21 cellular contexts compared by ENCODE assay signal in genomic region chr10:118658762-118659161, GRCh38.
"Had no signal": no experiment of that assay in that cellular context is flagged by ENCODE, and none has a peak within 500 bp of the region (broad histone marks: within the 10 kb centered on the region; RNA-seq: fewer than 3 reads in every experiment).

No MANE protein-coding gene starts in this region.

- H3K4me3 ChIP-seq: ascending aorta, cardiac muscle cell, gastroesophageal sphincter, hepatocyte, left ventricle myocardium inferior, lung, suprapubic skin, transverse colon had no signal

- H3K4me3 Mint-ChIP-seq: activated CD4-positive, alpha-beta T cell treated with anti-CD3 and anti-CD28 coated beads for 36 hours; brain; nephron had no signal

- H2AFZ ChIP-seq: hepatocyte had no signal

- ATAC-seq: activated CD4-positive, alpha-beta T cell treated with anti-CD3 and anti-CD28 coated beads for 36 hours; gastroesophageal sphincter; right cardiac atrium had no signal

- H3K27me3 ChIP-seq: ascending aorta, cardiac muscle cell, gastroesophageal sphincter, hepatocyte, suprapubic skin, transverse colon had no signal

- H3K9me3 ChIP-seq: suprapubic skin had no signal

- H3K27ac ChIP-seq: ascending aorta, cardiac muscle cell, gastroesophageal sphincter, hepatocyte, left ventricle myocardium inferior, suprapubic skin, transverse colon had no signal

- H3K36me3 Mint-ChIP-seq: brain had no signal

- H3K4me1 ChIP-seq: ascending aorta, gastroesophageal sphincter, left ventricle myocardium inferior, suprapubic skin, transverse colon had no signal

- H3K36me3 ChIP-seq: ascending aorta, cardiac muscle cell, gastroesophageal sphincter, left ventricle myocardium inferior, suprapubic skin, transverse colon had no signal

- H3K4me2 ChIP-seq: hepatocyte had no signal

- H3K79me2 ChIP-seq: hepatocyte had no signal

- H3K27ac Mint-ChIP-seq: activated T-helper 2 cell treated with anti-CD3 and anti-CD28 coated beads, Interferon-gamma antibody, Interleukin-2, Interleukin-4, amounts not matched to agents 10 μg/mL and 5 μg/mL and 100 μg/mL, durations not matched to agents 14 hours and 24 hours and 36 hours; brain; nephron had no signal

- H3K4me1 Mint-ChIP-seq: brain, nephron had no signal

- H3K27me3 Mint-ChIP-seq: activated CD4-positive, alpha-beta T cell treated with anti-CD3 and anti-CD28 coated beads for 36 hours; activated naive CD4-positive, alpha-beta T cell treated with anti-CD3 and anti-CD28 coated beads, Interleukin-2, amount 50 U/mL, for 24 hours had no signal

- DNase-seq: activated CD4-positive, alpha-beta T cell treated with anti-CD3 and anti-CD28 coated beads for 36 hours; activated CD4-positive, CD25-positive, alpha-beta regulatory T cell; activated T-cell treated with anti-CD3 and anti-CD28 coated beads, Interleukin-2, amount 50 U/mL, for 4 hours; cortex of kidney; islet precursor cell; left ventricle myocardium inferior; mesendoderm; right cardiac atrium; stimulated activated CD4-positive, alpha-beta T cell treated with anti-CD3 and anti-CD28 coated beads, Interleukin-15, amount 100 ng/mL, for 24 hours; stimulated activated CD4-positive, alpha-beta T cell treated with anti-CD3 and anti-CD28 coated beads, Interleukin-2, amount 100 ng/mL, for 24 hours; transverse colon had no signal
